1 cellular context compared by ENCODE assay signal in the genomic region with DNA sequence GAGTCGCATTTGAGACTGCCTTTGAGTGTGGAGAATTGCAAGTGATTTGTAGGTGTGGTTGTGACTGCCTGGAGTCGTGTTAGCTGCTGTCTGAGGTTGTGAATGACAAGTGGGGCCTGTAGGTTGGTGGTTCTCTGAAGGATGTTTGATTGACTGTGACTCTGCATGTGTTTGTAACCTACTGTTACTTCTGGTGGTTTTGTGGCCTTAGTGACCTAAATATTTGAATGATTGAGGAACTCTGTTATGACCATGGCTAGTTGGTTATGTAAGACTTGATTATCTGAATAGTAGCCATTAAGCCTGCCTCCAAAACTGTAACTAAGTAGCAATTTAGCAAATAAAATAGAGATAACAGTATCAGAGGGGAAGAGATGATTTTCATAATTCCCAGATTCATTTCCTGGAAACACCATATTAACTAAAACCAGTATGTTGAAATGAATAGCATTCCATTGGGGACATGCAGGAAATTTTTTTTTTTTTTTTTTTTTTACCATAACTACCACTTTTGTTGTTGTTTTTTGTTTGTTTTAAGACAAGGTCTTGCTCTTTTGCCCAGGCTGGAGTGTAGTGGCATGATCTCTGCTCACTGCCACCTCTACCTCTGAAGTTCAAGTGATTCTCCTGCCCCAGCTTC.
A peak's percentile ranks its signal among the peaks of the same experiment; 100 is the strongest.
TF ChIP-seq lines count a peak whose summit lies in the region.

No MANE protein-coding gene starts in this region.

TF ChIP-seq in GM12878, 131 proteins besides CTCF, POLR2A, EP300 and RAD21 (continued from another document):
- TF ChIP-seq, protein P1, sequence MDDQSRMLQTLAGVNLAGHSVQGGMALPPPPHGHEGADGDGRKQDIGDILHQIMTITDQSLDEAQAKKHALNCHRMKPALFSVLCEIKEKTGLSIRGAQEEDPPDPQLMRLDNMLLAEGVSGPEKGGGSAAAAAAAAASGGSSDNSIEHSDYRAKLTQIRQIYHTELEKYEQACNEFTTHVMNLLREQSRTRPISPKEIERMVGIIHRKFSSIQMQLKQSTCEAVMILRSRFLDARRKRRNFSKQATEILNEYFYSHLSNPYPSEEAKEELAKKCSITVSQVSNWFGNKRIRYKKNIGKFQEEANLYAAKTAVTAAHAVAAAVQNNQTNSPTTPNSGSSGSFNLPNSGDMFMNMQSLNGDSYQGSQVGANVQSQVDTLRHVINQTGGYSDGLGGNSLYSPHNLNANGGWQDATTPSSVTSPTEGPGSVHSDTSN (IDR thresholded peaks at IDR 0.05; ENCODE audit: insufficient replicate concordance, low read depth, low read length), result peak; percentile 70
- TF ChIP-seq, protein P2, sequence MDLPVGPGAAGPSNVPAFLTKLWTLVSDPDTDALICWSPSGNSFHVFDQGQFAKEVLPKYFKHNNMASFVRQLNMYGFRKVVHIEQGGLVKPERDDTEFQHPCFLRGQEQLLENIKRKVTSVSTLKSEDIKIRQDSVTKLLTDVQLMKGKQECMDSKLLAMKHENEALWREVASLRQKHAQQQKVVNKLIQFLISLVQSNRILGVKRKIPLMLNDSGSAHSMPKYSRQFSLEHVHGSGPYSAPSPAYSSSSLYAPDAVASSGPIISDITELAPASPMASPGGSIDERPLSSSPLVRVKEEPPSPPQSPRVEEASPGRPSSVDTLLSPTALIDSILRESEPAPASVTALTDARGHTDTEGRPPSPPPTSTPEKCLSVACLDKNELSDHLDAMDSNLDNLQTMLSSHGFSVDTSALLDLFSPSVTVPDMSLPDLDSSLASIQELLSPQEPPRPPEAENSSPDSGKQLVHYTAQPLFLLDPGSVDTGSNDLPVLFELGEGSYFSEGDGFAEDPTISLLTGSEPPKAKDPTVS (IDR thresholded peaks at IDR 0.05; ENCODE audit: low read depth, low read length), result no peak
- peak; percentile 45; the same call in 1 of the 2 replicates for TF ChIP-seq RUNX3 (IDR thresholded peaks at IDR 0.05; ENCODE audit: low read length)
- no peak for TF ChIP-seq CREM (IDR thresholded peaks at IDR 0.05; ENCODE audit: low read depth)
- TF ChIP-seq HCFC1 (IDR thresholded peaks at IDR 0.05; ENCODE audit: low read length), result no peak
- TF ChIP-seq, protein P3, sequence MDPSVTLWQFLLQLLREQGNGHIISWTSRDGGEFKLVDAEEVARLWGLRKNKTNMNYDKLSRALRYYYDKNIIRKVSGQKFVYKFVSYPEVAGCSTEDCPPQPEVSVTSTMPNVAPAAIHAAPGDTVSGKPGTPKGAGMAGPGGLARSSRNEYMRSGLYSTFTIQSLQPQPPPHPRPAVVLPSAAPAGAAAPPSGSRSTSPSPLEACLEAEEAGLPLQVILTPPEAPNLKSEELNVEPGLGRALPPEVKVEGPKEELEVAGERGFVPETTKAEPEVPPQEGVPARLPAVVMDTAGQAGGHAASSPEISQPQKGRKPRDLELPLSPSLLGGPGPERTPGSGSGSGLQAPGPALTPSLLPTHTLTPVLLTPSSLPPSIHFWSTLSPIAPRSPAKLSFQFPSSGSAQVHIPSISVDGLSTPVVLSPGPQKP (IDR thresholded peaks at IDR 0.05; ENCODE audit: low read depth, low read length), result no peak
- no peak for TF ChIP-seq SREBF1 (IDR thresholded peaks at IDR 0.05; ENCODE audit: low read length)
- no peak for TF ChIP-seq ESRRA (IDR thresholded peaks at IDR 0.05; ENCODE audit: low read length)
- TF ChIP-seq, protein P4, sequence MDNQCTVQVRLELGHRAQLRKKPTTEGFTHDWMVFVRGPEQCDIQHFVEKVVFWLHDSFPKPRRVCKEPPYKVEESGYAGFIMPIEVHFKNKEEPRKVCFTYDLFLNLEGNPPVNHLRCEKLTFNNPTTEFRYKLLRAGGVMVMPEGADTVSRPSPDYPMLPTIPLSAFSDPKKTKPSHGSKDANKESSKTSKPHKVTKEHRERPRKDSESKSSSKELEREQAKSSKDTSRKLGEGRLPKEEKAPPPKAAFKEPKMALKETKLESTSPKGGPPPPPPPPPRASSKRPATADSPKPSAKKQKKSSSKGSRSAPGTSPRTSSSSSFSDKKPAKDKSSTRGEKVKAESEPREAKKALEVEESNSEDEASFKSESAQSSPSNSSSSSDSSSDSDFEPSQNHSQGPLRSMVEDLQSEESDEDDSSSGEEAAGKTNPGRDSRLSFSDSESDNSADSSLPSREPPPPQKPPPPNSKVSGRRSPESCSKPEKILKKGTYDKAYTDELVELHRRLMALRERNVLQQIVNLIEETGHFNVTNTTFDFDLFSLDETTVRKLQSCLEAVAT (IDR thresholded peaks at IDR 0.05), result 0 out of 2 replicates have a peak, but pooled peaks have one; percentile 26
- TF ChIP-seq, protein P5, sequence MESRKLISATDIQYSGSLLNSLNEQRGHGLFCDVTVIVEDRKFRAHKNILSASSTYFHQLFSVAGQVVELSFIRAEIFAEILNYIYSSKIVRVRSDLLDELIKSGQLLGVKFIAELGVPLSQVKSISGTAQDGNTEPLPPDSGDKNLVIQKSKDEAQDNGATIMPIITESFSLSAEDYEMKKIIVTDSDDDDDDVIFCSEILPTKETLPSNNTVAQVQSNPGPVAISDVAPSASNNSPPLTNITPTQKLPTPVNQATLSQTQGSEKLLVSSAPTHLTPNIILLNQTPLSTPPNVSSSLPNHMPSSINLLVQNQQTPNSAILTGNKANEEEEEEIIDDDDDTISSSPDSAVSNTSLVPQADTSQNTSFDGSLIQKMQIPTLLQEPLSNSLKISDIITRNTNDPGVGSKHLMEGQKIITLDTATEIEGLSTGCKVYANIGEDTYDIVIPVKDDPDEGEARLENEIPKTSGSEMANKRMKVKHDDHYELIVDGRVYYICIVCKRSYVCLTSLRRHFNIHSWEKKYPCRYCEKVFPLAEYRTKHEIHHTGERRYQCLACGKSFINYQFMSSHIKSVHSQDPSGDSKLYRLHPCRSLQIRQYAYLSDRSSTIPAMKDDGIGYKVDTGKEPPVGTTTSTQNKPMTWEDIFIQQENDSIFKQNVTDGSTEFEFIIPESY (IDR thresholded peaks at IDR 0.05), result no peak
- peak; percentile 50; the same call in 1 of the 2 replicates for TF ChIP-seq HDGF (IDR thresholded peaks at IDR 0.05)
- TF ChIP-seq ASH2L (IDR thresholded peaks at IDR 0.05; ENCODE audit: borderline replicate concordance, low read depth), result no peak
- peak in 1 of 2 experiments; percentile 57; a peak in 1 of 4 replicates for TF ChIP-seq BHLHE40 (IDR thresholded peaks at IDR 0.05; ENCODE audit: borderline replicate concordance in 1 of 2, low read depth in 2 of 2, low read length in 1 of 2)
- TF ChIP-seq, protein P6, sequence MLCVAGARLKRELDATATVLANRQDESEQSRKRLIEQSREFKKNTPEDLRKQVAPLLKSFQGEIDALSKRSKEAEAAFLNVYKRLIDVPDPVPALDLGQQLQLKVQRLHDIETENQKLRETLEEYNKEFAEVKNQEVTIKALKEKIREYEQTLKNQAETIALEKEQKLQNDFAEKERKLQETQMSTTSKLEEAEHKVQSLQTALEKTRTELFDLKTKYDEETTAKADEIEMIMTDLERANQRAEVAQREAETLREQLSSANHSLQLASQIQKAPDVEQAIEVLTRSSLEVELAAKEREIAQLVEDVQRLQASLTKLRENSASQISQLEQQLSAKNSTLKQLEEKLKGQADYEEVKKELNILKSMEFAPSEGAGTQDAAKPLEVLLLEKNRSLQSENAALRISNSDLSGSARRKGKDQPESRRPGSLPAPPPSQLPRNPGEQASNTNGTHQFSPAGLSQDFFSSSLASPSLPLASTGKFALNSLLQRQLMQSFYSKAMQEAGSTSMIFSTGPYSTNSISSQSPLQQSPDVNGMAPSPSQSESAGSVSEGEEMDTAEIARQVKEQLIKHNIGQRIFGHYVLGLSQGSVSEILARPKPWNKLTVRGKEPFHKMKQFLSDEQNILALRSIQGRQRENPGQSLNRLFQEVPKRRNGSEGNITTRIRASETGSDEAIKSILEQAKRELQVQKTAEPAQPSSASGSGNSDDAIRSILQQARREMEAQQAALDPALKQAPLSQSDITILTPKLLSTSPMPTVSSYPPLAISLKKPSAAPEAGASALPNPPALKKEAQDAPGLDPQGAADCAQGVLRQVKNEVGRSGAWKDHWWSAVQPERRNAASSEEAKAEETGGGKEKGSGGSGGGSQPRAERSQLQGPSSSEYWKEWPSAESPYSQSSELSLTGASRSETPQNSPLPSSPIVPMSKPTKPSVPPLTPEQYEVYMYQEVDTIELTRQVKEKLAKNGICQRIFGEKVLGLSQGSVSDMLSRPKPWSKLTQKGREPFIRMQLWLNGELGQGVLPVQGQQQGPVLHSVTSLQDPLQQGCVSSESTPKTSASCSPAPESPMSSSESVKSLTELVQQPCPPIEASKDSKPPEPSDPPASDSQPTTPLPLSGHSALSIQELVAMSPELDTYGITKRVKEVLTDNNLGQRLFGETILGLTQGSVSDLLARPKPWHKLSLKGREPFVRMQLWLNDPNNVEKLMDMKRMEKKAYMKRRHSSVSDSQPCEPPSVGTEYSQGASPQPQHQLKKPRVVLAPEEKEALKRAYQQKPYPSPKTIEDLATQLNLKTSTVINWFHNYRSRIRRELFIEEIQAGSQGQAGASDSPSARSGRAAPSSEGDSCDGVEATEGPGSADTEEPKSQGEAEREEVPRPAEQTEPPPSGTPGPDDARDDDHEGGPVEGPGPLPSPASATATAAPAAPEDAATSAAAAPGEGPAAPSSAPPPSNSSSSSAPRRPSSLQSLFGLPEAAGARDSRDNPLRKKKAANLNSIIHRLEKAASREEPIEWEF (IDR thresholded peaks at IDR 0.05; ENCODE audit: insufficient replicate concordance, low read depth, low read length), result no peak
- no peak for TF ChIP-seq JUNB (IDR thresholded peaks at IDR 0.05)
- no peak for TF ChIP-seq CEBPB (IDR thresholded peaks at IDR 0.05; ENCODE audit: borderline replicate concordance in 1 of 2, low read depth in 2 of 2, low read length in 2 of 2)
- no peak for TF ChIP-seq NBN (IDR thresholded peaks at IDR 0.05)
- TF ChIP-seq POLR2AphosphoS5 (IDR thresholded peaks at IDR 0.05; ENCODE audit: low read length), result no peak
- peak; percentile 50 for TF ChIP-seq MEF2B (IDR thresholded peaks at IDR 0.05; ENCODE audit: partially characterized antibody, poor library complexity, severe bottlenecking)
- TF ChIP-seq, protein P7, sequence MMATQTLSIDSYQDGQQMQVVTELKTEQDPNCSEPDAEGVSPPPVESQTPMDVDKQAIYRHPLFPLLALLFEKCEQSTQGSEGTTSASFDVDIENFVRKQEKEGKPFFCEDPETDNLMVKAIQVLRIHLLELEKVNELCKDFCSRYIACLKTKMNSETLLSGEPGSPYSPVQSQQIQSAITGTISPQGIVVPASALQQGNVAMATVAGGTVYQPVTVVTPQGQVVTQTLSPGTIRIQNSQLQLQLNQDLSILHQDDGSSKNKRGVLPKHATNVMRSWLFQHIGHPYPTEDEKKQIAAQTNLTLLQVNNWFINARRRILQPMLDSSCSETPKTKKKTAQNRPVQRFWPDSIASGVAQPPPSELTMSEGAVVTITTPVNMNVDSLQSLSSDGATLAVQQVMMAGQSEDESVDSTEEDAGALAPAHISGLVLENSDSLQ (IDR thresholded peaks at IDR 0.05), result peak; percentile 94
- TF ChIP-seq, protein P8, sequence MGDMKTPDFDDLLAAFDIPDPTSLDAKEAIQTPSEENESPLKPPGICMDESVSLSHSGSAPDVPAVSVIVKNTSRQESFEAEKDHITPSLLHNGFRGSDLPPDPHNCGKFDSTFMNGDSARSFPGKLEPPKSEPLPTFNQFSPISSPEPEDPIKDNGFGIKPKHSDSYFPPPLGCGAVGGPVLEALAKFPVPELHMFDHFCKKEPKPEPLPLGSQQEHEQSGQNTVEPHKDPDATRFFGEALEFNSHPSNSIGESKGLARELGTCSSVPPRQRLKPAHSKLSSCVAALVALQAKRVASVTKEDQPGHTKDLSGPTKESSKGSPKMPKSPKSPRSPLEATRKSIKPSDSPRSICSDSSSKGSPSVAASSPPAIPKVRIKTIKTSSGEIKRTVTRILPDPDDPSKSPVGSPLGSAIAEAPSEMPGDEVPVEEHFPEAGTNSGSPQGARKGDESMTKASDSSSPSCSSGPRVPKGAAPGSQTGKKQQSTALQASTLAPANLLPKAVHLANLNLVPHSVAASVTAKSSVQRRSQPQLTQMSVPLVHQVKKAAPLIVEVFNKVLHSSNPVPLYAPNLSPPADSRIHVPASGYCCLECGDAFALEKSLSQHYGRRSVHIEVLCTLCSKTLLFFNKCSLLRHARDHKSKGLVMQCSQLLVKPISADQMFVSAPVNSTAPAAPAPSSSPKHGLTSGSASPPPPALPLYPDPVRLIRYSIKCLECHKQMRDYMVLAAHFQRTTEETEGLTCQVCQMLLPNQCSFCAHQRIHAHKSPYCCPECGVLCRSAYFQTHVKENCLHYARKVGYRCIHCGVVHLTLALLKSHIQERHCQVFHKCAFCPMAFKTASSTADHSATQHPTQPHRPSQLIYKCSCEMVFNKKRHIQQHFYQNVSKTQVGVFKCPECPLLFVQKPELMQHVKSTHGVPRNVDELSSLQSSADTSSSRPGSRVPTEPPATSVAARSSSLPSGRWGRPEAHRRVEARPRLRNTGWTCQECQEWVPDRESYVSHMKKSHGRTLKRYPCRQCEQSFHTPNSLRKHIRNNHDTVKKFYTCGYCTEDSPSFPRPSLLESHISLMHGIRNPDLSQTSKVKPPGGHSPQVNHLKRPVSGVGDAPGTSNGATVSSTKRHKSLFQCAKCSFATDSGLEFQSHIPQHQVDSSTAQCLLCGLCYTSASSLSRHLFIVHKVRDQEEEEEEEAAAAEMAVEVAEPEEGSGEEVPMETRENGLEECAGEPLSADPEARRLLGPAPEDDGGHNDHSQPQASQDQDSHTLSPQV (IDR thresholded peaks at IDR 0.05), result no peak
- TF ChIP-seq KLF5 (IDR thresholded peaks at IDR 0.05; ENCODE audit: partially characterized antibody), result no peak
